In the genomic region with DNA sequence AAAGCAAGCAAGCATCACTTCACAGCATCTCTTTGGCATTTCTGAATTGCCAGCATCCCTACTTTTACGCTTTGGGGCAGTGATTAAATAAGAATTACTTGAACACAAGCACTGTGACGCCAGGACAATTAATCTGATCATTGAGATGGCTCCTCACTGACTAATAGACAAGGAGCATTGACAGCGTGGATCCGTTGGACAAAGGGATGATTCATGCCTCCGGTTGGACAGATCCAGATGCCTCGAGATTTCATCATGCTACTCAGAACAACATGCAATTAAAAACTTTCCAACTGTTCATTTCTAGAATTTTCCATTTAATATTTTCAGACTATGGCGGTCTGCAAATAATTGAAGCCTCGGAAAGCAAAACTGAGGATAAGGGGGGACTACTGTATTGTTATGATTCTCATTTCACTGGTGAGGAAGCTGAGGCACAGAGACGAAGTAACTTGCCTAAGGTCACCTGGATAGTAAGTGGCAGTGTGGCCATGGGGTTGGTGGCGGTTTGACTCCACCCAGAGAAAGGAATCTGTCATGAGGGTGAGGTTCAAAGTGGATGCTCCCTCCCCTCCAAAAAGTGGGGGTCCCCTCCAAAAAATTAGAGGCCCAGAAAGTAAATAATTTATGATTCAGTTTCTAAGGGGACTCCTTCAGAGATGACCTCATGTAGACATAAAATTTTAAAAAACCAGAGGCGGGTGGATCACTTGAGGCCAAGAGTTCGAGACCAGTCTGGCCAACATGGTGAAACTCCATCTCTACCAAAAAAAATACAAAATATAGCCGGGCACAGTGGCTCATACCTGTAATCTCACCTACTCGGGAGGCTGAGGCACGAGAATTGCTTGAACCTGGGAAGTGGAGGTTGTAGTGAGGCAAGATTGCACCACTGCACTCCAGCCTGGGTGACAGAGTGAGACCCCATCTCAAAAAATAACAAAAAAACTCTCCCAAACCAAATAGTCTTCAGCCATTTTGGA, we compare ENCODE assay signal across 3 cellular contexts.
A peak's percentile ranks its signal among the peaks of the same experiment; 100 is the strongest.
TF ChIP-seq lines count a peak whose summit lies in the region.

No MANE protein-coding gene starts in this region.

TF ChIP-seq in HepG2, 621 proteins besides CTCF, POLR2A, EP300 and RAD21:
- TF ChIP-seq ATF4 (CRISPR knock-in tag; IDR thresholded peaks at IDR 0.05) (peak in 1 of 2 experiments; percentile 67; a peak in 2 of 4 replicates), FOSL2 (CRISPR knock-in tag; IDR thresholded peaks at IDR 0.05) (peak; percentile 69), ZNF207 (IDR thresholded peaks at IDR 0.05; ENCODE audit: borderline replicate concordance) (no peak)

TF ChIP-seq in WTC11, 78 proteins besides CTCF, POLR2A, EP300 and RAD21:
- no peak for TF ChIP-seq ZNF396 (CRISPR knock-in tag; IDR thresholded peaks at IDR 0.05; ENCODE audit: borderline replicate concordance)
- peak; percentile 39; the same call in 1 of the 2 replicates for TF ChIP-seq GABPB1 (CRISPR knock-in tag; IDR thresholded peaks at IDR 0.05)

TF ChIP-seq in HEK293T, 16 proteins besides CTCF, POLR2A, EP300 and RAD21:
- TF ChIP-seq NFRKB (IDR thresholded peaks at IDR 0.05) (no peak), CTBP1 (IDR thresholded peaks at IDR 0.05; ENCODE audit: borderline replicate concordance) (no peak), FOXM1 (IDR thresholded peaks at IDR 0.05; ENCODE audit: borderline replicate concordance) (no peak), ELF4 (IDR thresholded peaks at IDR 0.05) (no peak)
